In genomic region chr3:106349191-106349881, GRCh38 we compare ENCODE assay signal across 16 cellular contexts.
A peak's percentile ranks its signal among the peaks of the same experiment; 100 is the strongest.
DNase-seq lines count a peak whose midpoint lies in the region; ATAC-seq and TF ChIP-seq lines count a peak whose summit lies in the region.
"Had no signal": no experiment of that assay in that cellular context is flagged by ENCODE, and none has a peak within 500 bp of the region (broad histone marks: within the 10 kb centered on the region; RNA-seq: fewer than 3 reads in every experiment).

No MANE protein-coding gene starts in this region.

- peaks cover 7% of the 10 kb centered on the region for H3K9me3 Mint-ChIP-seq in activated T-helper 17 cell treated with anti-CD3 and anti-CD28 coated beads, Interleukin-2, amount 50 U/mL, for 72 hours
- H3K9me3 Mint-ChIP-seq in nephron, result peaks cover 5% of the 10 kb centered on the region

- H3K27ac ChIP-seq in DND-41 (ENCODE audit: low read length), result no peak overlapping the region
- H3K27ac ChIP-seq in esophagus squamous epithelium, result no peak overlapping the region
- H3K27ac ChIP-seq: foreskin keratinocyte had no signal

- no peak for TF ChIP-seq POLR2A in esophagus squamous epithelium (IDR thresholded peaks at IDR 0.05)

- H3K4me1 Mint-ChIP-seq in activated T-helper 17 cell treated with anti-CD3 and anti-CD28 coated beads, Interleukin-2, amount 50 U/mL, for 72 hours, result peaks cover 9% of the 10 kb centered on the region
- H3K4me1 Mint-ChIP-seq in nephron, result peaks cover 34% of the 10 kb centered on the region

- H3K4me3 ChIP-seq in DND-41 (ENCODE audit: low read depth in 1 of 2, low read length in 2 of 2) (no peak overlapping the region), esophagus squamous epithelium (no peak overlapping the region)
- H3K4me3 ChIP-seq: ascending aorta, mucosa of descending colon had no signal

- ATAC-seq in DND-41 (ENCODE audit: insufficient read depth, low read depth), result peak; percentile 71; the same call in 2 of the 3 replicates
- no peak for ATAC-seq in activated T-helper 17 cell treated with anti-CD3 and anti-CD28 coated beads, Interleukin-2, amount 50 U/mL, for 72 hours (replicated peaks)
- ATAC-seq in omental fat pad (ENCODE audit: low FRiP score), result no peak
- ATAC-seq: foreskin keratinocyte, left colon, mucosa of descending colon had no signal

- H3K27ac Mint-ChIP-seq in activated T-helper 17 cell treated with anti-CD3 and anti-CD28 coated beads, Interleukin-2, amount 50 U/mL, for 72 hours, result peak overlapping the region; percentile 50
- peak overlapping the region; percentile 14 to 47 (median 17) for H3K27ac Mint-ChIP-seq in nephron

- TF ChIP-seq CTCF in DND-41 (IDR thresholded peaks at IDR 0.05; ENCODE audit: borderline replicate concordance, extremely low read depth, low read length, poor library complexity, severe bottlenecking) (no peak), nephron (IDR thresholded peaks at IDR 0.05; ENCODE audit: unreplicated experiment in 3 of 3) (no peak), omental fat pad (IDR thresholded peaks at IDR 0.05) (no peak), esophagus squamous epithelium (IDR thresholded peaks at IDR 0.05) (no peak)

- no peaks in the 10 kb centered on the region for H3K36me3 Mint-ChIP-seq in activated T-helper 17 cell treated with anti-CD3 and anti-CD28 coated beads, Interleukin-2, amount 50 U/mL, for 72 hours (ENCODE audit: low read depth)
- no peaks in the 10 kb centered on the region for H3K36me3 Mint-ChIP-seq in nephron (ENCODE audit: low read depth)

- intact Hi-C loops in esophagus squamous epithelium (cut with DNase I), result no loop called here

- H3K79me2 ChIP-seq in DND-41 (ENCODE audit: insufficient read depth, low read length), result no peaks in the 10 kb centered on the region

- H2AFZ ChIP-seq in DND-41 (ENCODE audit: low read depth, low read length), result no peak overlapping the region

- no peaks in the 10 kb centered on the region for H3K9me3 ChIP-seq in DND-41 (ENCODE audit: insufficient read depth, low read length, severe bottlenecking)
- H3K9me3 ChIP-seq in esophagus squamous epithelium, result no peaks in the 10 kb centered on the region
- H3K9me3 ChIP-seq: ascending aorta, mucosa of descending colon had no signal

- H3K36me3 ChIP-seq in DND-41 (ENCODE audit: insufficient read depth, low read length), result no peaks in the 10 kb centered on the region
- H3K36me3 ChIP-seq in esophagus squamous epithelium, result no peaks in the 10 kb centered on the region
- H3K36me3 ChIP-seq: ascending aorta had no signal

- H3K4me3 Mint-ChIP-seq in activated T-helper 17 cell treated with anti-CD3 and anti-CD28 coated beads, Interleukin-2, amount 50 U/mL, for 72 hours, result no peak overlapping the region
- no peak overlapping the region for H3K4me3 Mint-ChIP-seq in nephron

- H3K9ac ChIP-seq in DND-41 (ENCODE audit: low read depth, low read length), result no peak overlapping the region

- no peak for DNase-seq in DND-41
- peak; percentile 48 for DNase-seq in NCI-H226
- DNase-seq in omental fat pad (ENCODE audit: low spot score), result no peak
- DNase-seq in esophagus squamous epithelium (lab: John Stamatoyannopoulos, UW), result no peak
- DNase-seq in medulla oblongata (ENCODE audit: extremely low spot score), result no peak
- DNase-seq: activated CD8-positive, alpha-beta memory T cell treated with anti-CD3 and anti-CD28 coated beads for 24 hours; activated effector memory CD4-positive, alpha-beta T cell treated with Interleukin-2 at 50 U/mL for 16 hours; foreskin keratinocyte; KG1; left colon; mucosa of descending colon; NCI-H1105; stimulated activated CD4-positive, alpha-beta T cell treated with anti-CD3 and anti-CD28 coated beads, Interleukin-2, amount 100 ng/mL, for 48 hours had no signal

- H3K4me1 ChIP-seq in DND-41 (ENCODE audit: insufficient read depth, low read length) (peaks cover 12% of the 10 kb centered on the region), esophagus squamous epithelium (no peaks in the 10 kb centered on the region)
- H3K4me1 ChIP-seq: foreskin keratinocyte had no signal

- WGBS in esophagus squamous epithelium, 2 donors, result 62 to 80% methylated on average over 2 of the region's 2 CpGs

- H3K27me3 ChIP-seq in DND-41 (ENCODE audit: insufficient read depth, low read length, poor library complexity), result no peaks in the 10 kb centered on the region
- no peaks in the 10 kb centered on the region for H3K27me3 ChIP-seq in esophagus squamous epithelium
- H3K27me3 ChIP-seq: ascending aorta, foreskin keratinocyte had no signal

- H4K20me1 ChIP-seq in DND-41 (ENCODE audit: insufficient read depth, low read length), result no peaks in the 10 kb centered on the region

- H3K4me2 ChIP-seq in DND-41 (ENCODE audit: insufficient read depth, low read length), result no peak overlapping the region

- H3K27me3 Mint-ChIP-seq in activated T-helper 17 cell treated with anti-CD3 and anti-CD28 coated beads, Interleukin-2, amount 50 U/mL, for 72 hours, result no peaks in the 10 kb centered on the region
- H3K27me3 Mint-ChIP-seq in nephron (ENCODE audit: low read depth), result no peaks in the 10 kb centered on the region
